Comparison of ENCODE assay signal across 1 cellular context in the genomic region with DNA sequence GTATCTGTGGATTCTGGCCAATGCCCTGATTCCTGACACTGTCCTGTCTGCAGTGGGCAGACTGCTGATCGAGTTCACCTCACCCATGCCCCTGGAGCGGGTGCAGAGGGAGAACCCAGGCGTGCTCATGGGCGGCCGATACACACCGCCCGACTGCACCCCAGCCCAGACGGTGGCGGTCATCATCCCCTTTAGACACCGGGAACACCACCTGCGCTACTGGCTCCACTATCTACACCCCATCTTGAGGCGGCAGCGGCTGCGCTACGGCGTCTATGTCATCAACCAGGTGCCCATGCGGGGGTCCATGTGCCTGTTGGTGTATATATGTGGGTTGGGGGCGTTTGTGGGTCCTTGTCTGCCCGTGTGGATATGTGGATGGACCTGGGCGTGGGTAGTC.
TF ChIP-seq lines count a peak whose summit lies in the region.

No MANE protein-coding gene starts in this region.

TF ChIP-seq in K562, 482 proteins besides CTCF, POLR2A, EP300 and RAD21:
- TF ChIP-seq NCOA6 (IDR thresholded peaks at IDR 0.05) (no peak), RBFOX2 (IDR thresholded peaks at IDR 0.05; ENCODE audit: low read depth, low read length) (no peak), POLR2G (IDR thresholded peaks at IDR 0.05; ENCODE audit: low read depth, low read length) (peak; percentile 12; the same call in 1 of the 2 replicates), SMAD1 (IDR thresholded peaks at IDR 0.05; ENCODE audit: low read depth, low read length, partially characterized antibody) (no peak), DPF2 (IDR thresholded peaks at IDR 0.05) (no peak), KDM1A (IDR thresholded peaks at IDR 0.05) (no peak), ZNF175 (CRISPR knock-in tag; IDR thresholded peaks at IDR 0.05; ENCODE audit: low read depth) (no peak), CBX8 (IDR thresholded peaks at IDR 0.05; ENCODE audit: borderline replicate concordance, extremely low read depth, low read depth, low read length, poor library complexity, severe bottlenecking) (no peak), HMG20A (CRISPR knock-in tag; conservative IDR thresholded peaks at IDR 0.05) (no peak), TRIM24 (IDR thresholded peaks at IDR 0.05) (no peak), COPS2 (conservative IDR thresholded peaks at IDR 0.05) (no peak), SNIP1 (IDR thresholded peaks at IDR 0.05; ENCODE audit: low read depth) (no peak), ZBTB33 (CRISPR knock-in tag; IDR thresholded peaks at IDR 0.05) (peak; percentile 67; the same call in 1 of the 2 replicates), KAT8 (IDR thresholded peaks at IDR 0.05; ENCODE audit: low read depth) (no peak)
- TF ChIP-seq, protein P1, sequence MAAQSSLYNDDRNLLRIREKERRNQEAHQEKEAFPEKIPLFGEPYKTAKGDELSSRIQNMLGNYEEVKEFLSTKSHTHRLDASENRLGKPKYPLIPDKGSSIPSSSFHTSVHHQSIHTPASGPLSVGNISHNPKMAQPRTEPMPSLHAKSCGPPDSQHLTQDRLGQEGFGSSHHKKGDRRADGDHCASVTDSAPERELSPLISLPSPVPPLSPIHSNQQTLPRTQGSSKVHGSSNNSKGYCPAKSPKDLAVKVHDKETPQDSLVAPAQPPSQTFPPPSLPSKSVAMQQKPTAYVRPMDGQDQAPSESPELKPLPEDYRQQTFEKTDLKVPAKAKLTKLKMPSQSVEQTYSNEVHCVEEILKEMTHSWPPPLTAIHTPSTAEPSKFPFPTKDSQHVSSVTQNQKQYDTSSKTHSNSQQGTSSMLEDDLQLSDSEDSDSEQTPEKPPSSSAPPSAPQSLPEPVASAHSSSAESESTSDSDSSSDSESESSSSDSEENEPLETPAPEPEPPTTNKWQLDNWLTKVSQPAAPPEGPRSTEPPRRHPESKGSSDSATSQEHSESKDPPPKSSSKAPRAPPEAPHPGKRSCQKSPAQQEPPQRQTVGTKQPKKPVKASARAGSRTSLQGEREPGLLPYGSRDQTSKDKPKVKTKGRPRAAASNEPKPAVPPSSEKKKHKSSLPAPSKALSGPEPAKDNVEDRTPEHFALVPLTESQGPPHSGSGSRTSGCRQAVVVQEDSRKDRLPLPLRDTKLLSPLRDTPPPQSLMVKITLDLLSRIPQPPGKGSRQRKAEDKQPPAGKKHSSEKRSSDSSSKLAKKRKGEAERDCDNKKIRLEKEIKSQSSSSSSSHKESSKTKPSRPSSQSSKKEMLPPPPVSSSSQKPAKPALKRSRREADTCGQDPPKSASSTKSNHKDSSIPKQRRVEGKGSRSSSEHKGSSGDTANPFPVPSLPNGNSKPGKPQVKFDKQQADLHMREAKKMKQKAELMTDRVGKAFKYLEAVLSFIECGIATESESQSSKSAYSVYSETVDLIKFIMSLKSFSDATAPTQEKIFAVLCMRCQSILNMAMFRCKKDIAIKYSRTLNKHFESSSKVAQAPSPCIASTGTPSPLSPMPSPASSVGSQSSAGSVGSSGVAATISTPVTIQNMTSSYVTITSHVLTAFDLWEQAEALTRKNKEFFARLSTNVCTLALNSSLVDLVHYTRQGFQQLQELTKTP (IDR thresholded peaks at IDR 0.05; ENCODE audit: low read depth in 1 of 2, partially characterized antibody in 2 of 2), result no peak
TF ChIP-seq in K562: peak in this region for 2.
